In the genomic region with DNA sequence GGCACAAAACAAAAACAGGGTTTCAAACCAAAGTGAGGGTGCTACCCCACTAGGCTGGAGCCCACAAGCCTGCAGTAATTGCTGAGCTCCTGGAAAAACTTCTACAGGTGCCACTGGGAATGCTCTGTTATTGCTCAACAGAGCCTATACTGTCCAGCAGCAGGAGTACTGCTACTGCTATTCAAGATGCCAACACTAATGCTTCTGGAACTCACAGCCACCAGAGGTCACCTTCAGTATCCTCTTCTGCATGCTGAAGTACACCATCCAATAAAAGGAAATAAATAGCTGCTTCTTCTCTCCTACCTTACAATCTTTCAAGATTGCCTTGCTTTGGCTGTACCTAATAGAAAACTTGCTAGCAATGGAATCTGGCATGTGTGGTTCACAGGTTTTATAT, we compare ENCODE assay signal across 1 cellular context.
TF ChIP-seq lines count a peak whose summit lies in the region.

No MANE protein-coding gene starts in this region.

TF ChIP-seq in H1, 55 proteins besides CTCF, POLR2A, EP300 and RAD21 (continued from another document):
- TF ChIP-seq, protein P1, sequence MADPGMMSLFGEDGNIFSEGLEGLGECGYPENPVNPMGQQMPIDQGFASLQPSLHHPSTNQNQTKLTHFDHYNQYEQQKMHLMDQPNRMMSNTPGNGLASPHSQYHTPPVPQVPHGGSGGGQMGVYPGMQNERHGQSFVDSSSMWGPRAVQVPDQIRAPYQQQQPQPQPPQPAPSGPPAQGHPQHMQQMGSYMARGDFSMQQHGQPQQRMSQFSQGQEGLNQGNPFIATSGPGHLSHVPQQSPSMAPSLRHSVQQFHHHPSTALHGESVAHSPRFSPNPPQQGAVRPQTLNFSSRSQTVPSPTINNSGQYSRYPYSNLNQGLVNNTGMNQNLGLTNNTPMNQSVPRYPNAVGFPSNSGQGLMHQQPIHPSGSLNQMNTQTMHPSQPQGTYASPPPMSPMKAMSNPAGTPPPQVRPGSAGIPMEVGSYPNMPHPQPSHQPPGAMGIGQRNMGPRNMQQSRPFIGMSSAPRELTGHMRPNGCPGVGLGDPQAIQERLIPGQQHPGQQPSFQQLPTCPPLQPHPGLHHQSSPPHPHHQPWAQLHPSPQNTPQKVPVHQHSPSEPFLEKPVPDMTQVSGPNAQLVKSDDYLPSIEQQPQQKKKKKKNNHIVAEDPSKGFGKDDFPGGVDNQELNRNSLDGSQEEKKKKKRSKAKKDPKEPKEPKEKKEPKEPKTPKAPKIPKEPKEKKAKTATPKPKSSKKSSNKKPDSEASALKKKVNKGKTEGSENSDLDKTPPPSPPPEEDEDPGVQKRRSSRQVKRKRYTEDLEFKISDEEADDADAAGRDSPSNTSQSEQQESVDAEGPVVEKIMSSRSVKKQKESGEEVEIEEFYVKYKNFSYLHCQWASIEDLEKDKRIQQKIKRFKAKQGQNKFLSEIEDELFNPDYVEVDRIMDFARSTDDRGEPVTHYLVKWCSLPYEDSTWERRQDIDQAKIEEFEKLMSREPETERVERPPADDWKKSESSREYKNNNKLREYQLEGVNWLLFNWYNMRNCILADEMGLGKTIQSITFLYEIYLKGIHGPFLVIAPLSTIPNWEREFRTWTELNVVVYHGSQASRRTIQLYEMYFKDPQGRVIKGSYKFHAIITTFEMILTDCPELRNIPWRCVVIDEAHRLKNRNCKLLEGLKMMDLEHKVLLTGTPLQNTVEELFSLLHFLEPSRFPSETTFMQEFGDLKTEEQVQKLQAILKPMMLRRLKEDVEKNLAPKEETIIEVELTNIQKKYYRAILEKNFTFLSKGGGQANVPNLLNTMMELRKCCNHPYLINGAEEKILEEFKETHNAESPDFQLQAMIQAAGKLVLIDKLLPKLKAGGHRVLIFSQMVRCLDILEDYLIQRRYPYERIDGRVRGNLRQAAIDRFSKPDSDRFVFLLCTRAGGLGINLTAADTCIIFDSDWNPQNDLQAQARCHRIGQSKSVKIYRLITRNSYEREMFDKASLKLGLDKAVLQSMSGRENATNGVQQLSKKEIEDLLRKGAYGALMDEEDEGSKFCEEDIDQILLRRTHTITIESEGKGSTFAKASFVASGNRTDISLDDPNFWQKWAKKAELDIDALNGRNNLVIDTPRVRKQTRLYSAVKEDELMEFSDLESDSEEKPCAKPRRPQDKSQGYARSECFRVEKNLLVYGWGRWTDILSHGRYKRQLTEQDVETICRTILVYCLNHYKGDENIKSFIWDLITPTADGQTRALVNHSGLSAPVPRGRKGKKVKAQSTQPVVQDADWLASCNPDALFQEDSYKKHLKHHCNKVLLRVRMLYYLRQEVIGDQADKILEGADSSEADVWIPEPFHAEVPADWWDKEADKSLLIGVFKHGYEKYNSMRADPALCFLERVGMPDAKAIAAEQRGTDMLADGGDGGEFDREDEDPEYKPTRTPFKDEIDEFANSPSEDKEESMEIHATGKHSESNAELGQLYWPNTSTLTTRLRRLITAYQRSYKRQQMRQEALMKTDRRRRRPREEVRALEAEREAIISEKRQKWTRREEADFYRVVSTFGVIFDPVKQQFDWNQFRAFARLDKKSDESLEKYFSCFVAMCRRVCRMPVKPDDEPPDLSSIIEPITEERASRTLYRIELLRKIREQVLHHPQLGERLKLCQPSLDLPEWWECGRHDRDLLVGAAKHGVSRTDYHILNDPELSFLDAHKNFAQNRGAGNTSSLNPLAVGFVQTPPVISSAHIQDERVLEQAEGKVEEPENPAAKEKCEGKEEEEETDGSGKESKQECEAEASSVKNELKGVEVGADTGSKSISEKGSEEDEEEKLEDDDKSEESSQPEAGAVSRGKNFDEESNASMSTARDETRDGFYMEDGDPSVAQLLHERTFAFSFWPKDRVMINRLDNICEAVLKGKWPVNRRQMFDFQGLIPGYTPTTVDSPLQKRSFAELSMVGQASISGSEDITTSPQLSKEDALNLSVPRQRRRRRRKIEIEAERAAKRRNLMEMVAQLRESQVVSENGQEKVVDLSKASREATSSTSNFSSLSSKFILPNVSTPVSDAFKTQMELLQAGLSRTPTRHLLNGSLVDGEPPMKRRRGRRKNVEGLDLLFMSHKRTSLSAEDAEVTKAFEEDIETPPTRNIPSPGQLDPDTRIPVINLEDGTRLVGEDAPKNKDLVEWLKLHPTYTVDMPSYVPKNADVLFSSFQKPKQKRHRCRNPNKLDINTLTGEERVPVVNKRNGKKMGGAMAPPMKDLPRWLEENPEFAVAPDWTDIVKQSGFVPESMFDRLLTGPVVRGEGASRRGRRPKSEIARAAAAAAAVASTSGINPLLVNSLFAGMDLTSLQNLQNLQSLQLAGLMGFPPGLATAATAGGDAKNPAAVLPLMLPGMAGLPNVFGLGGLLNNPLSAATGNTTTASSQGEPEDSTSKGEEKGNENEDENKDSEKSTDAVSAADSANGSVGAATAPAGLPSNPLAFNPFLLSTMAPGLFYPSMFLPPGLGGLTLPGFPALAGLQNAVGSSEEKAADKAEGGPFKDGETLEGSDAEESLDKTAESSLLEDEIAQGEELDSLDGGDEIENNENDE (IDR thresholded peaks at IDR 0.05; ENCODE audit: insufficient replicate concordance, low read length), result no peak
